Comparison of ENCODE assay signal across 25 cellular contexts in the genomic region with DNA sequence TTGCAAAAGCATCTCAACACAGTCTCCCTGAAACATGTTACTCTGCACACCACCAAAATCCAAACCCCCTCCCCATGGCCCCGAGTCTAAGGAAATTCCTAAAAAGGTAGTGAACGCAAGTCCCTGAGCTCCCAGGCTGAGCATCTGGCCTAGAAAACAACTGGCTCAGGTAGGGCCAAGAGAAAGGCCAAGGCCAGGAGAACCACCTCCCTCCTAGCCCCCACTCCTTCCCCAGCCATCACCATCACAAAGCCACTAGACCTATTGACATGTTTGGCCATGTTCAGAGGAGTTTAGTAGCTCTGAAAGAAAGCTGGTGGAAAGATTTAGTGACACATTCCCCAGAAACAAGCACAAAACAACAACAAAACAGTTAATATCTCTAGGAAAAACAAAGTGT.
"Had no signal": no experiment of that assay in that cellular context is flagged by ENCODE, and none has a peak within 500 bp of the region (broad histone marks: within the 10 kb centered on the region; RNA-seq: fewer than 3 reads in every experiment).

No MANE protein-coding gene starts in this region.

- H3K36me3 ChIP-seq: neural progenitor cell, ovary, right lobe of liver, sigmoid colon, suprapubic skin, tibial artery, transverse colon, upper lobe of right lung, uterus had no signal

- DNase-seq: natural killer cell; occipital lobe; ovary; posterior cingulate gyrus; psoas muscle; right cardiac atrium; right lobe of liver; sigmoid colon; small intestine; stimulated activated CD4-positive, alpha-beta T cell treated with anti-CD3 and anti-CD28 coated beads, Interleukin-15, amount 100 ng/mL, for 24 hours; stimulated activated CD4-positive, alpha-beta T cell treated with anti-CD3 and anti-CD28 coated beads, Interleukin-2, amount 100 ng/mL, for 24 hours; stimulated activated CD4-positive, alpha-beta T cell treated with anti-CD3 and anti-CD28 coated beads, Interleukin-2, amount 100 ng/mL, for 48 hours; stimulated activated CD4-positive, alpha-beta T cell treated with anti-CD3 and anti-CD28 coated beads, Interleukin-4, amount 100 ng/mL, for 24 hours; stimulated activated naive B cell treated with anti-CD40 and anti-IgM and Interleukin-4, amounts not matched to agents 10 μg/mL and 1 μg/mL and 100 μg/mL, for 72 hours; stimulated activated naive CD4-positive, alpha-beta T cell treated with Interleukin-2 at 50 U/mL for 16 hours; substantia nigra; testis; tibial artery; transverse colon; upper lobe of right lung; uterus had no signal

- H3K9ac ChIP-seq: neural progenitor cell, parathyroid adenoma had no signal

- FAIRE-seq: small intestine had no signal

- H2AFZ ChIP-seq: neural progenitor cell, parathyroid adenoma had no signal

- H3K79me2 ChIP-seq: parathyroid adenoma had no signal

- H3K9me3 ChIP-seq: ovary, psoas muscle, right lobe of liver, suprapubic skin, testis, transverse colon, upper lobe of right lung, uterus had no signal

- H3K27me3 ChIP-seq: neural progenitor cell, ovary, right lobe of liver, sigmoid colon, suprapubic skin, testis, tibial artery, transverse colon, upper lobe of right lung, uterus had no signal

- H3K4me2 ChIP-seq: neural progenitor cell had no signal

- H3K4me3 ChIP-seq: neural progenitor cell, ovary, psoas muscle, right lobe of liver, sigmoid colon, suprapubic skin, testis, tibial artery, transverse colon, upper lobe of right lung, uterus had no signal

- ATAC-seq: natural killer cell; psoas muscle; right cardiac atrium; right lobe of liver; stimulated activated effector memory CD8-positive, alpha-beta T cell treated with anti-CD3 and anti-CD28 coated beads, Interleukin-12 subunit alpha, Interleukin-12 subunit beta, amount 100 ng/mL, for 72 hours; stimulated activated naive B cell treated with anti-CD40 and anti-IgM and Interleukin-4, amounts not matched to agents 10 μg/mL and 1 μg/mL and 100 μg/mL, for 72 hours; upper lobe of right lung had no signal

- H3K4me1 ChIP-seq: neural progenitor cell, parathyroid adenoma, psoas muscle, sigmoid colon, suprapubic skin, testis, tibial artery, transverse colon, upper lobe of right lung, uterus had no signal

- H3K27ac ChIP-seq: neural progenitor cell, ovary, parathyroid adenoma, psoas muscle, right lobe of liver, sigmoid colon, suprapubic skin, testis, tibial artery, transverse colon, upper lobe of right lung, uterus had no signal
